ENCODE assay signal across 19 cellular contexts in the genomic region with DNA sequence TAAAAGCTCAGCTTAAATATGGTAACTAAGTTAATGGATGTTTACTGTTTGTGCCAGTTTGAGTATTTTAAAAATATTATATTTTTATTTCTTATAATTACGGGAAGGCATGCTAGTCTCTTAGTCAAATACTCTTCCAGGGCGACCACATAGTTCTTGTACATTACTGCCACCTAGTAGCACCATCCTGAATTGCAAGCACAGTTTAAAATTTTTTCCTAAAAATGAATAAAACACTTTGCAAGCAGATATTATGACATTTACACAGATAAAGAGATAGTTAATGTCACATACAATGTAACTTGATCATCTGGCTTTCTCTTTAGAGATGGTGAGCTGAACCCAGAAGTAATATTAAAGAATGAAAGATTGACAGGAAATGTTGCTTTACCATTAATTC. TPM values are rescaled to one million over a fixed set of nuclear protein-coding genes. Genes with fewer than 3 reads are reported as not detected.
DNase-seq lines count a peak whose midpoint lies in the region; ATAC-seq and TF ChIP-seq lines count a peak whose summit lies in the region.
"Had no signal": no experiment of that assay in that cellular context is flagged by ENCODE, and none has a peak within 500 bp of the region (broad histone marks: within the 10 kb centered on the region; RNA-seq: fewer than 3 reads in every experiment).

No MANE protein-coding gene starts in this region.

- H3K4me1 ChIP-seq in PC-3 (ENCODE audit: insufficient read depth, low read length) = peaks cover 8% of the 10 kb centered on the region
- H3K4me1 ChIP-seq in body of pancreas = no peaks in the 10 kb centered on the region
- H3K4me1 ChIP-seq: heart right ventricle, parathyroid adenoma had no signal

- H3K4me2 ChIP-seq in PC-3 (ENCODE audit: low read length) = no peak overlapping the region
- H3K4me2 ChIP-seq: BLaER1 treated with 17β-estradiol and CSF1 and Interleukin-3, amounts not matched to agents 10 nM and 100 nM had no signal

- 39 to 49% methylated on average over 2 of the region's 2 CpGs for WGBS in body of pancreas, 2 donors

- intact Hi-C loops in PC-3 (cut with micrococcal nuclease) (no loop called here), body of pancreas (cut with DNase I) (no loop called here), left colon (cut with DNase I, micrococcal nuclease) (loop anchor here in 1 of 2 donors (5.0 kb wide), 2 partner anchors 286 to 1226 kb away; no protein-coding TSS in a partner anchor)

- no peak for DNase-seq in AG10803 (ENCODE audit: low read depth)
- DNase-seq in GM13977 (ENCODE audit: low spot score) = no peak
- DNase-seq in PC-3 = peak; percentile 62
- DNase-seq in fibroblast of pulmonary artery (ENCODE audit: low read depth) = no peak
- no peak for DNase-seq in body of pancreas
- no peak for DNase-seq in activated CD8-positive, alpha-beta memory T cell treated with anti-CD3 and anti-CD28 coated beads, Interleukin-2, amount 50 U/mL, for 48 hours
- DNase-seq in left colon = no peak
- DNase-seq: activated CD4-positive, alpha-beta T cell treated with anti-CD3 and anti-CD28 coated beads for 48 hours; activated naive CD8-positive, alpha-beta T cell treated with anti-CD3 and anti-CD28 coated beads, Interleukin-2, amount 50 U/mL, for 24 hours; activated T-cell treated with anti-CD3 and anti-CD28 coated beads, Interleukin-2, amount 50 U/mL, for 24 hours; heart right ventricle; NCI-H187 treated with DMSO at 0.1 percent for 48 hours; NCI-H526 treated with DMSO at 0.1 percent for 48 hours; SHP77; T-helper 9 cell had no signal

- in situ Hi-C loops in GM13977 (cut with MboI; ENCODE audit: low pct_unique_long_range_greater_than_20kb, low sequenced_read_pairs, unreplicated experiment) = no loop called here

- ATAC-seq in PC-3 (no peak), body of pancreas (no peak), GM21825 (IDR thresholded peaks at IDR 0.05; ENCODE audit: unreplicated experiment) (no peak), left colon (no peak)
- ATAC-seq: activated naive CD8-positive, alpha-beta T cell treated with anti-CD3 and anti-CD28 coated beads, Interleukin-2, amount 50 U/mL, for 24 hours; heart right ventricle had no signal

- no peaks in the 10 kb centered on the region for H3K9me2 ChIP-seq in PC-3 (replicated peaks; ENCODE audit: low read length)

- CTCF ChIA-PET in PC-3 (lab: Charles Lee) = interaction anchor here (0.6 kb wide), 1 partner anchor 242 kb away, joined by 10 read pairs; no protein-coding TSS in a partner anchor

- H3F3A ChIP-seq in PC-3 (ENCODE audit: low read length, unreplicated experiment) = no peaks in the 10 kb centered on the region

- TF ChIP-seq CTCF in AG10803 (conservative IDR thresholded peaks at IDR 0.05; ENCODE audit: low read length) = peak; percentile 18; the same call in 1 of the 2 replicates
- TF ChIP-seq CTCF in GM13977 (IDR thresholded peaks at IDR 0.05; ENCODE audit: extremely low read depth, insufficient read depth, missing control alignments) = peak; percentile 31
- TF ChIP-seq CTCF in PC-3 (conservative IDR thresholded peaks at IDR 0.05; ENCODE audit: low read depth, low read length) = peak; percentile 53
- peak; percentile 4 for TF ChIP-seq CTCF in fibroblast of pulmonary artery (IDR thresholded peaks at IDR 0.05; ENCODE audit: low read length, missing control alignments)
- no peak for TF ChIP-seq CTCF in body of pancreas (IDR thresholded peaks at IDR 0.05)

- POLR2A ChIA-PET in PC-3 (lab: Charles Lee; ENCODE audit: unreplicated experiment) = no interaction called here

- H3K27me3 ChIP-seq in PC-3 (ENCODE audit: low read length) = no peaks in the 10 kb centered on the region
- H3K27me3 ChIP-seq in body of pancreas = no peaks in the 10 kb centered on the region

- no peak overlapping the region for H3K27ac ChIP-seq in PC-3 (ENCODE audit: low read length)
- H3K27ac ChIP-seq in body of pancreas = no peak overlapping the region
- H3K27ac ChIP-seq: BLaER1 treated with 17β-estradiol and CSF1 and Interleukin-3, amounts not matched to agents 10 nM and 100 nM; parathyroid adenoma had no signal

- no peak overlapping the region for H3K9ac ChIP-seq in PC-3 (ENCODE audit: low read length)
- H3K9ac ChIP-seq: BLaER1 treated with 17β-estradiol and CSF1 and Interleukin-3, amounts not matched to agents 10 nM and 100 nM; parathyroid adenoma had no signal

- no TSS peak for BruUV-seq in PC-3 (replicated peaks; lab: Mats Ljungman, UMichigan)

- H2AFZ ChIP-seq in PC-3 (ENCODE audit: low read length) = no peak overlapping the region
- H2AFZ ChIP-seq: parathyroid adenoma had no signal

- H3K36me3 ChIP-seq in PC-3 (ENCODE audit: low read depth, low read length) = no peaks in the 10 kb centered on the region
- no peaks in the 10 kb centered on the region for H3K36me3 ChIP-seq in body of pancreas (replicated peaks in 1 of 2; ENCODE audit: insufficient read depth in 1 of 2, low read depth in 2 of 2)
- H3K36me3 ChIP-seq: BLaER1 treated with 17β-estradiol and CSF1 and Interleukin-3, amounts not matched to agents 10 nM and 100 nM; heart right ventricle had no signal

- no peak for TF ChIP-seq POLR2A in body of pancreas (IDR thresholded peaks at IDR 0.05)

- no peaks in the 10 kb centered on the region for H4K20me1 ChIP-seq in PC-3 (ENCODE audit: low read length)
- H4K20me1 ChIP-seq: BLaER1 treated with 17β-estradiol and CSF1 and Interleukin-3, amounts not matched to agents 10 nM and 100 nM had no signal

- H3K4me3 ChIP-seq in AG10803 (ENCODE audit: low read length) = no peak overlapping the region
- no peak overlapping the region for H3K4me3 ChIP-seq in PC-3 (ENCODE audit: low read length)
- no peak overlapping the region for H3K4me3 ChIP-seq in fibroblast of pulmonary artery (replicated peaks; ENCODE audit: low read depth, low read length)
- no peak overlapping the region for H3K4me3 ChIP-seq in body of pancreas
- H3K4me3 ChIP-seq: BLaER1 treated with 17β-estradiol and CSF1 and Interleukin-3, amounts not matched to agents 10 nM and 100 nM; heart right ventricle had no signal

- no peaks in the 10 kb centered on the region for H3K9me3 ChIP-seq in PC-3 (ENCODE audit: low read length)
- H3K9me3 ChIP-seq in body of pancreas = no peaks in the 10 kb centered on the region

- no peaks in the 10 kb centered on the region for H3K79me2 ChIP-seq in PC-3 (ENCODE audit: low read length)
- H3K79me2 ChIP-seq: parathyroid adenoma had no signal

RNA-seq across cellular contexts. Expression of gene NDP, which starts 11.5 kb away (rescaled TPM):
- total RNA-seq in PC-3 (2014; rRNA removed) (1.6 and 4.4 TPM in 2 replicates), body of pancreas (not detected), left colon (under 1 TPM in 1 of 2 donors, not detected in 1; 0.17 TPM)
- total RNA-seq: epithelial cell of proximal tubule had no signal

Comparison
In these comparisons a context has a peak if more than half of its experiments do, and no peak if none do; other contexts are left out.
1. CTCF ChIP-seq: peak in AG10803 (single experiment), GM13977 (single experiment), PC-3 (single experiment) and fibroblast of pulmonary artery (single experiment); none in body of pancreas (0 of 7).